In the genomic region with DNA sequence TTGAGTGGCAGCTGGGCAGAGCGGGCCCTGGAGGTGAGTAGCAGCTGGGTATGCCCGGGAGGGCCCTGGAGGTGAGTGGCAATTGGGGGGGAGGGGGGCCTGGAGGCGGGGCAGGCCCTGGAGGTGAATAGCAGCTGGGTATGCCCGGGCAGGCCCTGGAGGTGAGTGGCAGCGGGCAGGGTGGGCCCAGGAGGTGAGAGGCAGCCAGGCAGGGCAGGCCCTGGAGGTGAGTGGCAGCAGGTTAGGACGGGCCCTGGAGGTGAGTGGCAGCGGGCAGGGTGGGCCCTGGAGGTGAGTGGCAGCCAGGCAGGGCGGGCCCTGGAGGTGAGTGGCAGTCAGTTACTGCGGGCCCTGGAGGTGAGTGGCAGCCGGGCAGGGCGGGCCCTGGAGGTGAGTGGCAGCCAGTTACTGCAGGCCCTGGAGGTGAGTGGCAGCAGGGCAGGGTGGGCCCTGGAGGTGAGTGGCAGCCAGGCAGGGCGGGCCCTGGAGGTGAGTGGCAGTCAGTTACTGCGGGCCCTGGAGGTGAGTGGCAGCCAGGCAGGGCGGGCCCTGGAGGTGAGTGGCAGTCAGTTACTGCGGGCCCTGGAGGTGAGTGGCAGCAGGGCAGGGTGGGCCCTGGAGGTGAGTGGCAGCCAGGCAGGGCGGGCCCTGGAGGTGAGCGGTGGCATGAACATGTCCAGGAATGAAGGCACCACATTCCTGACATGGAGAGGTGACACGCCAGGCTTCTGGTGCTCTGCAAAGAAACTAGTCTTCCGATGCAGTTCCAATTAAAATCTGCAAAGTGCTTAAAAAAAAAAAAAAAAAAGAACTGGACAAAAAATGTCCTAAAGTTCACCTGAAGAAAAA, we compare ENCODE assay signal across 7 cellular contexts. TPM values are rescaled to one million over a fixed set of nuclear protein-coding genes. Genes with fewer than 3 reads are reported as not detected.
DNase-seq lines count a peak whose midpoint lies in the region; ATAC-seq, FAIRE-seq and TF ChIP-seq lines count a peak whose summit lies in the region.
"Not testable (repeated sequence)": the region's sequence is repeated elsewhere in the genome, so short reads cannot be mapped to it uniquely, and the experiment has no call there.

No MANE protein-coding gene starts in this region.

- not testable (repeated sequence) for H2AFZ ChIP-seq in GM12878 (ENCODE audit: control insufficient read depth, low read depth, low read length)

- WGBS in GM12878 (ENCODE audit: insufficient coverage, insufficient replicate concordance, low lambda C conversion rate, missing lambda C conversion rate): 84% methylated on average over 13 of the region's 19 CpGs

- H4K20me1 ChIP-seq in GM12878 (ENCODE audit: control insufficient read depth, insufficient read depth): not testable (repeated sequence)

- H3K9ac ChIP-seq in GM12878 (ENCODE audit: control insufficient read depth, insufficient read depth, low read length): not testable (repeated sequence)

- not testable (repeated sequence) for H3K36me3 Mint-ChIP-seq in glutamatergic neuron (ENCODE audit: unreplicated experiment)
- peaks cover 26% of the 10 kb centered on the region for H3K36me3 Mint-ChIP-seq in nephron (ENCODE audit: low read depth)
- H3K36me3 Mint-ChIP-seq in stimulated activated effector memory CD8-positive, alpha-beta T cell treated with anti-CD3 and anti-CD28 coated beads, Interleukin-12 subunit alpha, Interleukin-12 subunit beta, amount 100 ng/mL, for 72 hours: peaks cover 49% of the 10 kb centered on the region

- H3K4me3 ChIP-seq in WERI-Rb-1 (ENCODE audit: low read depth, low read length); GM12878: not testable (repeated sequence)

- in situ Hi-C loops in GM12878 (cut with MboI): not testable (repeated sequence)

- not testable (repeated sequence) for FAIRE-seq in GM12878 (lab: Jason Lieb, UNC)

- not testable (repeated sequence) for TF ChIP-seq CTCF in WERI-Rb-1 (IDR thresholded peaks at IDR 0.05; ENCODE audit: low read depth, low read length); GM12878 (IDR thresholded peaks at IDR 0.05 in 2 of 3, conservative IDR thresholded peaks at IDR 0.05 in 1 of 3; ENCODE audit: control insufficient read depth in 2 of 3, extremely low read depth in 1 of 3, insufficient read depth in 1 of 3, low read depth in 3 of 3, low read length in 3 of 3); glutamatergic neuron (IDR thresholded peaks at IDR 0.05; ENCODE audit: partially characterized antibody, unreplicated experiment); nephron (IDR thresholded peaks at IDR 0.05; ENCODE audit: unreplicated experiment in 3 of 3)

- ATAC-seq in GM12878; stimulated activated effector memory CD8-positive, alpha-beta T cell treated with anti-CD3 and anti-CD28 coated beads, Interleukin-12 subunit alpha, Interleukin-12 subunit beta, amount 100 ng/mL, for 72 hours: not testable (repeated sequence)

- RAD21 ChIA-PET in GM12878 (lab: Charles Lee; ENCODE audit: unreplicated experiment): not testable (repeated sequence)

- H3K9me3 ChIP-seq in WERI-Rb-1 (ENCODE audit: severe bottlenecking); GM12878 (replicated peaks; ENCODE audit: control insufficient read depth, insufficient read depth, low read length): not testable (repeated sequence)

- TF ChIP-seq POLR2A in GM12878 (IDR thresholded peaks at IDR 0.05; ENCODE audit: low read depth, low read length): not testable (repeated sequence)

- H3K36me3 ChIP-seq in WERI-Rb-1: peaks cover 77% of the 10 kb centered on the region
- peaks cover 3 to 35% of the 10 kb centered on the region in 2 experiments for H3K36me3 ChIP-seq in GM12878 (ENCODE audit: control insufficient read depth in 2 of 2, insufficient read depth in 2 of 2, low read length in 1 of 2)

- not testable (repeated sequence) for BruUV-seq in GM12878 (replicated peaks; lab: Mats Ljungman, UMichigan)

- H3K4me2 ChIP-seq in GM12878 (ENCODE audit: control insufficient read depth, insufficient read depth): not testable (repeated sequence)

- H3K9me3 Mint-ChIP-seq in glutamatergic neuron (ENCODE audit: unreplicated experiment); nephron; stimulated activated effector memory CD8-positive, alpha-beta T cell treated with anti-CD3 and anti-CD28 coated beads, Interleukin-12 subunit alpha, Interleukin-12 subunit beta, amount 100 ng/mL, for 72 hours: not testable (repeated sequence)

- not testable (repeated sequence) for TF ChIP-seq EP300 in GM12878 (IDR thresholded peaks at IDR 0.05; ENCODE audit: borderline replicate concordance in 1 of 2, control insufficient read depth in 1 of 2, low read depth in 2 of 2, low read length in 2 of 2)

- H3K79me2 ChIP-seq in GM12878 (ENCODE audit: control insufficient read depth, insufficient read depth, low read length): not testable (repeated sequence)

- not testable (repeated sequence) for H3K4me1 ChIP-seq in GM12878 (ENCODE audit: control insufficient read depth, insufficient read depth, low read length)

- H3K27me3 ChIP-seq in WERI-Rb-1 (ENCODE audit: insufficient read depth, low read depth, severe bottlenecking); GM12878 (replicated peaks in 1 of 2; ENCODE audit: control insufficient read depth in 2 of 2, insufficient read depth in 2 of 2, low read length in 1 of 2): not testable (repeated sequence)

- H3K4me1 Mint-ChIP-seq in glutamatergic neuron (ENCODE audit: low read depth, unreplicated experiment); nephron; stimulated activated effector memory CD8-positive, alpha-beta T cell treated with anti-CD3 and anti-CD28 coated beads, Interleukin-12 subunit alpha, Interleukin-12 subunit beta, amount 100 ng/mL, for 72 hours: not testable (repeated sequence)

- intact Hi-C loops in GM12878 (cut with micrococcal nuclease; ENCODE audit: unreplicated experiment): not testable (repeated sequence)

- CTCF ChIA-PET in GM12878 (lab: Yijun Ruan, JAX): not testable (repeated sequence)

- not testable (repeated sequence) for TF ChIP-seq RAD21 in GM12878 (IDR thresholded peaks at IDR 0.05; ENCODE audit: insufficient read depth, low read depth, low read length)

- H3K4me3 Mint-ChIP-seq in glutamatergic neuron (ENCODE audit: unreplicated experiment); nephron; stimulated activated effector memory CD8-positive, alpha-beta T cell treated with anti-CD3 and anti-CD28 coated beads, Interleukin-12 subunit alpha, Interleukin-12 subunit beta, amount 100 ng/mL, for 72 hours: not testable (repeated sequence)

- H3K27me3 Mint-ChIP-seq in glutamatergic neuron (ENCODE audit: unreplicated experiment); nephron (ENCODE audit: low read depth): not testable (repeated sequence)

- peak overlapping the region; percentile 26 for H3K27ac ChIP-seq in WERI-Rb-1
- not testable (repeated sequence) for H3K27ac ChIP-seq in GM12878 (ENCODE audit: control insufficient read depth, insufficient read depth)

- POLR2A ChIA-PET in GM12878 (lab: Charles Lee): not testable (repeated sequence)

- DNase-seq in HPDE6-E6E7 (ENCODE audit: extremely low spot score) (peak; percentile 58), WERI-Rb-1 (peak; percentile 68), glutamatergic neuron (peak; percentile 6), kidney tubule cell (ENCODE audit: low spot score) (peak; percentile 64)
- DNase-seq in GM12878 (ENCODE audit: low read depth, low spot score); stimulated activated effector memory CD8-positive, alpha-beta T cell treated with anti-CD3 and anti-CD28 coated beads, Interleukin-12 subunit alpha, Interleukin-12 subunit beta, amount 100 ng/mL, for 72 hours (ENCODE audit: low spot score in 2 of 2): not testable (repeated sequence)

- SMC1A ChIA-PET in GM12878 (lab: Charles Lee; ENCODE audit: uncharacterized antibody, unreplicated experiment): not testable (repeated sequence)

- H3K27ac Mint-ChIP-seq in glutamatergic neuron (ENCODE audit: unreplicated experiment): not testable (repeated sequence)
- peak overlapping the region in 2 of 3 experiments; percentile 37 to 46 for H3K27ac Mint-ChIP-seq in nephron
- peak overlapping the region; percentile 40 for H3K27ac Mint-ChIP-seq in stimulated activated effector memory CD8-positive, alpha-beta T cell treated with anti-CD3 and anti-CD28 coated beads, Interleukin-12 subunit alpha, Interleukin-12 subunit beta, amount 100 ng/mL, for 72 hours

TF ChIP-seq in GM12878, 131 proteins besides CTCF, POLR2A, EP300 and RAD21:
- TF ChIP-seq, protein P1, sequence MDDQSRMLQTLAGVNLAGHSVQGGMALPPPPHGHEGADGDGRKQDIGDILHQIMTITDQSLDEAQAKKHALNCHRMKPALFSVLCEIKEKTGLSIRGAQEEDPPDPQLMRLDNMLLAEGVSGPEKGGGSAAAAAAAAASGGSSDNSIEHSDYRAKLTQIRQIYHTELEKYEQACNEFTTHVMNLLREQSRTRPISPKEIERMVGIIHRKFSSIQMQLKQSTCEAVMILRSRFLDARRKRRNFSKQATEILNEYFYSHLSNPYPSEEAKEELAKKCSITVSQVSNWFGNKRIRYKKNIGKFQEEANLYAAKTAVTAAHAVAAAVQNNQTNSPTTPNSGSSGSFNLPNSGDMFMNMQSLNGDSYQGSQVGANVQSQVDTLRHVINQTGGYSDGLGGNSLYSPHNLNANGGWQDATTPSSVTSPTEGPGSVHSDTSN (IDR thresholded peaks at IDR 0.05; ENCODE audit: insufficient replicate concordance, low read depth, low read length): peak; percentile 73
TF ChIP-seq in GM12878: peak in this region for 1; not testable (repeated sequence) for 130.

RNA-seq across cellular contexts. Expression of a gene that starts 14.9 kb away (rescaled TPM):
- 66.8 and 69.0 TPM in 2 replicates for total RNA-seq in GM12878 (2013; cell fraction: nucleolus; rRNA removed)
- total RNA-seq in GM12878 (2014; rRNA removed) (14.7 and 18.4 TPM in 2 replicates), GM12878 (2014; rRNA removed; fragmentation: Illumina TruSeq; extraction: Trizol) (5.5 and 6.1 TPM in 2 replicates), GM12878 (2021) (43.8 and 49.7 TPM in 2 replicates), glutamatergic neuron (ENCODE audit: unreplicated experiment) (53.3 TPM)
- polyA plus RNA-seq in GM12878 (2011; ENCODE audit: low read depth): 3.7 TPM
- polyA plus RNA-seq in GM12878 (2011; rRNA removed) (1.9 and 5.6 TPM in 2 replicates), GM12878 (2014; fragmentation: Illumina TruSeq; extraction: Trizol) (1.6 and 3.5 TPM in 2 replicates), GM12878 (2014; fragmentation: Nextera tagmentation; extraction: Ambion mirVana) (1 to 10 TPM in 1 of 2 experiments, under 1 TPM in 1; 0.42 to 1.5 TPM), GM12878 (2014; rRNA removed) (23.8 and 29.8 TPM in 2 replicates), GM12878 (2016; fragmentation: Nextera tagmentation; extraction: Ambion mirVana) (10 to 100 TPM; 40.3 to 42.0 TPM)
- 10.4 and 16.7 TPM in 2 replicates for polyA plus RNA-seq in GM12878 (2011; cell fraction: cytosol; rRNA removed)
- polyA plus RNA-seq in GM12878 (2011; cell fraction: nucleus; rRNA removed): 36.7 and 53.6 TPM in 2 replicates
- 12.3 and 13.1 TPM in 2 replicates for polyA plus RNA-seq in GM12878 (2012)
- 16.2 and 21.9 TPM in 2 replicates for polyA minus RNA-seq in GM12878 (2011; rRNA and poly(A)+ RNA removed)
- 9.0 and 10.3 TPM in 2 replicates for polyA minus RNA-seq in GM12878 (2011; cell fraction: cytosol; rRNA and poly(A)+ RNA removed)
- polyA minus RNA-seq in GM12878 (2011; cell fraction: nucleus; rRNA and poly(A)+ RNA removed): 12.1 and 17.7 TPM in 2 replicates
